In the genomic region with DNA sequence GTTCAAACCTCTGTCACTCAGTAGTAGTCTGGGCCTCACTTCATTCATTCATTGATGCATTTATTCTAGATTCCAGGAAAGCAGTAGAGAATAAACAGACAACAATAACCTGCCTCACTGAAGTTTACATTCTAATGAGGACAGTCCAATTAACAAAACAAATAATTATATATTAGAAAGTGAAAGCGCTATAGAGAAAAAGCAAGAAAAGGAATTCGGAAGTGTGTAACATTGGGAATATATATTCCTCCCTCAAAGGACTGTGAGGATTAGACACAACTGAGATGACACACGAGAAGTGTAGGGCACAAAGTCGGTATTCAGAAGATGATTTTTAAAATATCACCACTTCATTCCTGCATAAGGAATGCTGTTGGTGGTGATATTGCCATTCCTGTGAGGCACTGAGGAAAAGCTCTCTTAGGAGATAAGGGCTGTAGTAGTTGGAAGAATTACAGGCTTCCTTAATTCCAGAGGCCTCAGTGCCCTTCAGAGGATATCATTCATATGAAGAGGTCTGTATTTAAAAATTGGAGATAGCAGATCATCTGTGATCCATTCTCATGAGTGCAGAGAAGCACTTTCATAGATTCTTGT, we compare ENCODE assay signal across 1 cellular context.
TF ChIP-seq lines count a peak whose summit lies in the region.

No MANE protein-coding gene starts in this region.

TF ChIP-seq in H1, 55 proteins besides CTCF, POLR2A, EP300 and RAD21:
- no peak for TF ChIP-seq SUZ12 (IDR thresholded peaks at IDR 0.05; ENCODE audit: low read length)
- TF ChIP-seq SP1 (IDR thresholded peaks at IDR 0.05; ENCODE audit: low read depth, low read length) = no peak
- TF ChIP-seq CREB1 (IDR thresholded peaks at IDR 0.05) = no peak
- TF ChIP-seq MAFK (IDR thresholded peaks at IDR 0.05; ENCODE audit: low read depth, low read length) = no peak
- TF ChIP-seq JUND (IDR thresholded peaks at IDR 0.05; ENCODE audit: low read length) = no peak
- TF ChIP-seq BCL11A (IDR thresholded peaks at IDR 0.05; ENCODE audit: low read depth in 2 of 2, low read length in 2 of 2) = no peak
- no peak for TF ChIP-seq NRF1 (IDR thresholded peaks at IDR 0.05; ENCODE audit: low read depth, low read length)
- no peak for TF ChIP-seq PHF8 (conservative IDR thresholded peaks at IDR 0.05; ENCODE audit: low read depth, low read length)
- no peak for TF ChIP-seq EZH2 (IDR thresholded peaks at IDR 0.05; ENCODE audit: low read depth, low read length, severe bottlenecking)
